Comparison of ENCODE assay signal across 20 cellular contexts in genomic region chr12:48340891-48341290, GRCh38.
"Had no signal": no experiment of that assay in that cellular context is flagged by ENCODE, and none has a peak within 500 bp of the region (broad histone marks: within the 10 kb centered on the region; RNA-seq: fewer than 3 reads in every experiment).

No MANE protein-coding gene starts in this region.

- ATAC-seq: mucosa of descending colon; stimulated activated naive B cell treated with anti-CD40 and anti-IgM and Interleukin-4, amounts not matched to agents 10 μg/mL and 1 μg/mL and 100 μg/mL, for 72 hours had no signal

- H3K9me3 Mint-ChIP-seq: immature natural killer cell; naive B cell; stimulated activated naive B cell treated with anti-CD40 and anti-IgM and Interleukin-4, amounts not matched to agents 10 μg/mL and 1 μg/mL and 100 μg/mL, for 72 hours had no signal

- H3K27me3 Mint-ChIP-seq: activated naive CD8-positive, alpha-beta T cell; dendritic cell treated with granulocyte-macrophage colony-stimulating factor and Interleukin-4, amounts not matched to agents 40 ng/mL and 50 ng/mL, for 4 days; naive B cell; stimulated activated naive B cell treated with anti-CD40 and anti-IgM and Interleukin-4, amounts not matched to agents 10 μg/mL and 1 μg/mL and 100 μg/mL, for 72 hours had no signal

- H3K27ac Mint-ChIP-seq: activated naive CD8-positive, alpha-beta T cell; stimulated activated naive B cell treated with anti-CD40 and anti-IgM and Interleukin-4, amounts not matched to agents 10 μg/mL and 1 μg/mL and 100 μg/mL, for 72 hours had no signal

- H3K27ac ChIP-seq: esophagus muscularis mucosa, parathyroid adenoma, sigmoid colon, spleen, thoracic aorta, upper lobe of left lung, WERI-Rb-1 had no signal

- H3K9me3 ChIP-seq: esophagus muscularis mucosa, mucosa of descending colon, sigmoid colon, spleen, thoracic aorta, upper lobe of left lung had no signal

- H3K4me3 ChIP-seq: esophagus muscularis mucosa, mucosa of descending colon, sigmoid colon, spleen, thoracic aorta, upper lobe of left lung had no signal

- H3K9ac ChIP-seq: parathyroid adenoma had no signal

- DNase-seq: activated CD4-positive, alpha-beta T cell treated with anti-CD3 and anti-CD28 coated beads for 1 hour; activated CD4-positive, alpha-beta T cell treated with anti-CD3 and anti-CD28 coated beads, Interleukin-2, amount 50 U/mL, for 4 hours; activated T-cell treated with anti-CD3 and anti-CD28 coated beads for 4 hours; effector memory CD4-positive, alpha-beta T cell; immature natural killer cell; kidney glomerular epithelial cell; mesenchymal stem cell; mucosa of descending colon; naive B cell; sigmoid colon; spleen; stimulated activated naive B cell treated with anti-CD40 and anti-IgM and Interleukin-4, amounts not matched to agents 10 μg/mL and 1 μg/mL and 100 μg/mL, for 72 hours; T-helper 2 cell; upper lobe of left lung; WERI-Rb-1 had no signal

- H3K4me1 ChIP-seq: esophagus muscularis mucosa, sigmoid colon had no signal

- H3K4me3 Mint-ChIP-seq: activated naive CD8-positive, alpha-beta T cell; dendritic cell treated with granulocyte-macrophage colony-stimulating factor and Interleukin-4, amounts not matched to agents 40 ng/mL and 50 ng/mL, for 4 days; immature natural killer cell; naive B cell; stimulated activated naive B cell treated with anti-CD40 and anti-IgM and Interleukin-4, amounts not matched to agents 10 μg/mL and 1 μg/mL and 100 μg/mL, for 72 hours had no signal

- H3K27me3 ChIP-seq: esophagus muscularis mucosa, sigmoid colon, spleen, upper lobe of left lung had no signal
